Comparison of ENCODE assay signal across 28 cellular contexts in genomic region chr12:23927907-23928306, GRCh38. TPM values are rescaled to one million over a fixed set of nuclear protein-coding genes. Genes with fewer than 3 reads are reported as not detected.
"Had no signal": no experiment of that assay in that cellular context is flagged by ENCODE, and none has a peak within 500 bp of the region (broad histone marks: within the 10 kb centered on the region; RNA-seq: fewer than 3 reads in every experiment).

No MANE protein-coding gene starts in this region.

- DNase-seq: dermis blood vessel endothelial cell; effector memory CD4-positive, alpha-beta T cell; erythroblast; esophagus squamous epithelium; foreskin melanocyte; hypothalamus; left ventricle myocardium superior; lower lobe of right lung; mucosa of descending colon; naive B cell; right lobe of liver; small intestine; stimulated activated CD4-positive, alpha-beta T cell treated with anti-CD3 and anti-CD28 coated beads, Interleukin-15, amount 100 ng/mL, for 24 hours; stimulated activated CD4-positive, alpha-beta T cell treated with anti-CD3 and anti-CD28 coated beads, Interleukin-2, amount 100 ng/mL, for 48 hours; stimulated activated naive B cell treated with anti-CD40 and anti-IgM and Interleukin-4, amounts not matched to agents 10 μg/mL and 1 μg/mL and 100 μg/mL, for 72 hours; upper lobe of left lung; uterus had no signal

- H3K27ac Mint-ChIP-seq: memory B cell; mesothelial cell of epicardium; naive B cell; natural killer cell treated with Interleukin-12 subunit alpha and Interleukin-12 subunit beta and Interleukin-15 and Interleukin-18, amount 100 ng/mL, for 72 hours; neural progenitor cell; progenitor cell of endocrine pancreas; stimulated activated naive B cell treated with anti-CD40 and anti-IgM and Interleukin-4, amounts not matched to agents 10 μg/mL and 1 μg/mL and 100 μg/mL, for 72 hours; stimulated activated naive CD8-positive, alpha-beta T cell treated with anti-CD3 and anti-CD28 coated beads, Interleukin-15, Interleukin-2, amounts not matched to agents 100 ng/mL and 50 ng/mL, for 24 hours had no signal

- H3K36me3 ChIP-seq: esophagus squamous epithelium, lower lobe of right lung, neural progenitor cell, right lobe of liver, thoracic aorta, tibial nerve, upper lobe of left lung, uterus had no signal

- H3K4me1 Mint-ChIP-seq: memory B cell; mesothelial cell of epicardium; naive B cell; stimulated activated naive B cell treated with anti-CD40 and anti-IgM and Interleukin-4, amounts not matched to agents 10 μg/mL and 1 μg/mL and 100 μg/mL, for 72 hours had no signal

- H3K36me3 Mint-ChIP-seq: memory B cell; mesothelial cell of epicardium; naive B cell; natural killer cell treated with Interleukin-12 subunit alpha and Interleukin-12 subunit beta and Interleukin-15 and Interleukin-18, amount 100 ng/mL, for 72 hours; stimulated activated naive B cell treated with anti-CD40 and anti-IgM and Interleukin-4, amounts not matched to agents 10 μg/mL and 1 μg/mL and 100 μg/mL, for 72 hours had no signal

- H3K4me2 ChIP-seq: neural progenitor cell had no signal

- H3K4me3 ChIP-seq: coronary artery, esophagus squamous epithelium, lower lobe of right lung, mucosa of descending colon, neural progenitor cell, right lobe of liver, thoracic aorta, tibial nerve, upper lobe of left lung, uterus had no signal

- H3K9me3 ChIP-seq: esophagus squamous epithelium, lower lobe of right lung, mucosa of descending colon, right lobe of liver, thoracic aorta, upper lobe of left lung, uterus had no signal

- H2AFZ ChIP-seq: neural progenitor cell, parathyroid adenoma had no signal

- H3K79me2 ChIP-seq: parathyroid adenoma had no signal

- ATAC-seq: left ventricle myocardium superior; lower lobe of right lung; mucosa of descending colon; natural killer cell treated with Interleukin-12 subunit alpha and Interleukin-12 subunit beta and Interleukin-15 and Interleukin-18, amount 100 ng/mL, for 72 hours; stimulated activated naive B cell treated with anti-CD40 and anti-IgM and Interleukin-4, amounts not matched to agents 10 μg/mL and 1 μg/mL and 100 μg/mL, for 72 hours had no signal

- H3K27ac ChIP-seq: coronary artery, esophagus squamous epithelium, lower lobe of right lung, neural progenitor cell, parathyroid adenoma, right lobe of liver, thoracic aorta, tibial nerve, upper lobe of left lung, uterus had no signal

- H3K27me3 ChIP-seq: esophagus squamous epithelium, neural progenitor cell, right lobe of liver, tibial nerve, upper lobe of left lung, uterus had no signal

- H3K27me3 Mint-ChIP-seq: memory B cell; naive B cell; natural killer cell treated with Interleukin-12 subunit alpha and Interleukin-12 subunit beta and Interleukin-15 and Interleukin-18, amount 100 ng/mL, for 72 hours; progenitor cell of endocrine pancreas; stimulated activated naive B cell treated with anti-CD40 and anti-IgM and Interleukin-4, amounts not matched to agents 10 μg/mL and 1 μg/mL and 100 μg/mL, for 72 hours; stimulated activated naive CD8-positive, alpha-beta T cell treated with anti-CD3 and anti-CD28 coated beads, Interleukin-15, Interleukin-2, amounts not matched to agents 100 ng/mL and 50 ng/mL, for 24 hours had no signal

- H3K9ac ChIP-seq: neural progenitor cell, parathyroid adenoma had no signal

- H3K9me3 Mint-ChIP-seq: memory B cell; naive B cell; stimulated activated naive B cell treated with anti-CD40 and anti-IgM and Interleukin-4, amounts not matched to agents 10 μg/mL and 1 μg/mL and 100 μg/mL, for 72 hours; stimulated activated naive CD8-positive, alpha-beta T cell treated with anti-CD3 and anti-CD28 coated beads, Interleukin-15, Interleukin-2, amounts not matched to agents 100 ng/mL and 50 ng/mL, for 24 hours had no signal

- H3K4me1 ChIP-seq: esophagus squamous epithelium, lower lobe of right lung, parathyroid adenoma, upper lobe of left lung, uterus had no signal

- H3K4me3 Mint-ChIP-seq: memory B cell; mesothelial cell of epicardium; naive B cell; natural killer cell treated with Interleukin-12 subunit alpha and Interleukin-12 subunit beta and Interleukin-15 and Interleukin-18, amount 100 ng/mL, for 72 hours; neural progenitor cell; stimulated activated naive B cell treated with anti-CD40 and anti-IgM and Interleukin-4, amounts not matched to agents 10 μg/mL and 1 μg/mL and 100 μg/mL, for 72 hours; stimulated activated naive CD8-positive, alpha-beta T cell treated with anti-CD3 and anti-CD28 coated beads, Interleukin-15, Interleukin-2, amounts not matched to agents 100 ng/mL and 50 ng/mL, for 24 hours had no signal

RNA-seq across cellular contexts. Expression of gene SOX5, which starts 21.6 kb away (rescaled TPM):
- polyA plus RNA-seq: keratinocyte had no signal
